In the genomic region with DNA sequence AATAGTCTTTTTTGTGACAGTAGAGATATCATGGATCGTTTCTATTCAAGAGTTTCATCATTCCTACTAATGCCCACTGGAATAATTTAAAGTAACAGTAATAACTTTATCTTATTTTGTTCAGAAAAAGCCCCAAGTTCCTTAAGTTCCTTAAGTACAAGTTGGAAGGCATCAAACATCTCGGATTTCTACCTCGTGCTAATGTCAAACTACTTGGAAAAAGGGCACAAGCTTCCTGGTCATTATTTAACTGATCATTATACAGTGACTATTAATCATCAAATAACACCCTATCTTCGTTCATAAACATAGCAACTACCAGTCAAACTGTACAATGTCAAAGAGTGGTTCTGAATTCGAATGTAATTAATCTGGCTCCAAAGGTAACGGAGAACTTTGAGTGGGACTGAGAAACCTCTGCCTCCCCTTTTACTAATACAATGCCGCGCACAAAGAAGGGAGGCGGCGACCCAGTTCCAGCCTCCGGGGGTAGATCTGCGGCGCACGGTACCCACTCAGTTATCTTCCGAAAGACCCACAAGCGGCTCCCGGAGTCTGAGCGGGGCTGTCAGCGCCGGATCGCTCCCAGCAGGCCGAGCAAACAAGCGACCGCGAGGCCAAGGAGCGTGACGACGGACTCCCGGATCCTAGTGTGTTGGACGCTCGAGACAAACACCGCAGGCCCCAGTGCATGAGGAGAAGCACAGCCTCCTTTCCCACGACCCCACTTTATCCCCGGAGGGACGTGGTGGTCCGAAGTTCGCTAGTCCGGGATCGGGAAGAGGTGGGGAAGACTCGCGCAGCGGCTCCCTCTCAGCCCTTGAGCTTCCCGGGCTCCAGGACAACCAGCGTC, we compare ENCODE assay signal across 8 cellular contexts. TPM values are rescaled to one million over a fixed set of nuclear protein-coding genes. Genes with fewer than 3 reads are reported as not detected.
DNase-seq lines count a peak whose midpoint lies in the region; ATAC-seq and TF ChIP-seq lines count a peak whose summit lies in the region.

No MANE protein-coding gene starts in this region.

- DNase-seq in RWPE1 (ENCODE audit: low spot score) (peak; percentile 38), left ventricle myocardium inferior (peak; percentile 38), psoas muscle (peak in 1 of 2 donors; percentile 73), uterus (no peak)
- peak; percentile 45 for DNase-seq in activated naive CD8-positive, alpha-beta T cell treated with anti-CD3 and anti-CD28 coated beads, Interleukin-2, amount 50 U/mL, for 24 hours

- peaks cover 45% of the 10 kb centered on the region for H3K4me1 Mint-ChIP-seq in activated naive CD8-positive, alpha-beta T cell treated with anti-CD3 and anti-CD28 coated beads, Interleukin-2, amount 50 U/mL, for 24 hours

- no peak for TF ChIP-seq POLR2A in uterus (IDR thresholded peaks at IDR 0.05)

- TF ChIP-seq CTCF in RWPE1 (conservative IDR thresholded peaks at IDR 0.05; ENCODE audit: low read depth) (no peak), left ventricle myocardium inferior (IDR thresholded peaks at IDR 0.05; ENCODE audit: borderline replicate concordance) (no peak), psoas muscle (IDR thresholded peaks at IDR 0.05) (no peak), uterus (IDR thresholded peaks at IDR 0.05) (no peak)

- H3K27ac ChIP-seq in BLaER1 (peak overlapping the region; percentile 83), RWPE1 (peak overlapping the region; percentile 75), left ventricle myocardium inferior (replicated peaks) (peak overlapping the region; percentile 90), psoas muscle (peak overlapping the region; percentile 87), uterus (peak overlapping the region; percentile 87 to 92)

- H3K4me2 ChIP-seq in BLaER1 = peak overlapping the region; percentile 80

- 0% methylated on average over 40 to 44 of the region's 44 CpGs for WGBS in psoas muscle, 3 donors

- H3K4me1 ChIP-seq in BLaER1 = peaks cover 28% of the 10 kb centered on the region
- peaks cover 61% of the 10 kb centered on the region for H3K4me1 ChIP-seq in left ventricle myocardium inferior
- peaks cover 31% of the 10 kb centered on the region for H3K4me1 ChIP-seq in psoas muscle
- H3K4me1 ChIP-seq in uterus = no peaks in the 10 kb centered on the region

- H3K36me3 Mint-ChIP-seq in activated naive CD8-positive, alpha-beta T cell treated with anti-CD3 and anti-CD28 coated beads, Interleukin-2, amount 50 U/mL, for 24 hours (ENCODE audit: low read depth) = no peaks in the 10 kb centered on the region

- CTCF ChIA-PET in RWPE1 (lab: Yijun Ruan, JAX) = interaction anchor here (1.1 kb wide), 1 partner anchor 36 kb away, joined by 3 read pairs; no protein-coding TSS in a partner anchor

- peak overlapping the region; percentile 87 for H3K9ac ChIP-seq in BLaER1

- peak overlapping the region; percentile 96 for H3K4me3 Mint-ChIP-seq in activated naive CD8-positive, alpha-beta T cell treated with anti-CD3 and anti-CD28 coated beads, Interleukin-2, amount 50 U/mL, for 24 hours

- no peaks in the 10 kb centered on the region for H3K27me3 ChIP-seq in BLaER1
- no peaks in the 10 kb centered on the region for H3K27me3 ChIP-seq in left ventricle myocardium inferior (ENCODE audit: low read depth)
- H3K27me3 ChIP-seq in psoas muscle (ENCODE audit: insufficient read depth in 3 of 3, low read length in 2 of 3) = no peaks in the 10 kb centered on the region
- H3K27me3 ChIP-seq in uterus = no peaks in the 10 kb centered on the region

- peak; percentile 34 for ATAC-seq in GM19395 (IDR thresholded peaks at IDR 0.05; ENCODE audit: unreplicated experiment)
- ATAC-seq in HG03521 (IDR thresholded peaks at IDR 0.05; ENCODE audit: unreplicated experiment) = peak; percentile 21
- peak; percentile 27 for ATAC-seq in activated naive CD8-positive, alpha-beta T cell treated with anti-CD3 and anti-CD28 coated beads, Interleukin-2, amount 50 U/mL, for 24 hours
- ATAC-seq in psoas muscle = peak; percentile 53 to 72 (median 56)

- peak overlapping the region; percentile 89 for H3K27ac Mint-ChIP-seq in activated naive CD8-positive, alpha-beta T cell treated with anti-CD3 and anti-CD28 coated beads, Interleukin-2, amount 50 U/mL, for 24 hours

- H4K20me1 ChIP-seq in BLaER1 = peaks cover 43% of the 10 kb centered on the region

- H3K9me3 Mint-ChIP-seq in activated naive CD8-positive, alpha-beta T cell treated with anti-CD3 and anti-CD28 coated beads, Interleukin-2, amount 50 U/mL, for 24 hours = no peaks in the 10 kb centered on the region

- H3K4me3 ChIP-seq in BLaER1 (peak overlapping the region; percentile 82), left ventricle myocardium inferior (peak overlapping the region; percentile 83), psoas muscle (peak overlapping the region; percentile 87), uterus (peak overlapping the region; percentile 63 to 95)

- no peaks in the 10 kb centered on the region for H3K27me3 Mint-ChIP-seq in activated naive CD8-positive, alpha-beta T cell treated with anti-CD3 and anti-CD28 coated beads, Interleukin-2, amount 50 U/mL, for 24 hours

- peaks cover 10% of the 10 kb centered on the region for H3K36me3 ChIP-seq in BLaER1
- H3K36me3 ChIP-seq in left ventricle myocardium inferior = no peaks in the 10 kb centered on the region
- H3K36me3 ChIP-seq in psoas muscle (ENCODE audit: insufficient read depth in 1 of 2, low read depth in 1 of 2) = no peaks in the 10 kb centered on the region
- H3K36me3 ChIP-seq in uterus = no peaks in the 10 kb centered on the region

- intact Hi-C loops in left ventricle myocardium inferior (cut with micrococcal nuclease) = no loop called here
- intact Hi-C loops in psoas muscle (cut with DNase I) = loop anchor here in 1 of 2 donors (2.0 to 10.0 kb wide), 3 partner anchors 56 to 581 kb away; partner anchors contain the start of genes FBXO30 and RAB32
- intact Hi-C loops in uterus (cut with DNase I; ENCODE audit: low total_unique reads) = no loop called here

- H3K9me3 ChIP-seq in BLaER1 (no peaks in the 10 kb centered on the region), left ventricle myocardium inferior (replicated peaks) (no peaks in the 10 kb centered on the region), psoas muscle (no peaks in the 10 kb centered on the region), uterus (no peaks in the 10 kb centered on the region)

- POLR2A ChIA-PET in RWPE1 (lab: Yijun Ruan, JAX; ENCODE audit: low non-redundant PET) = interaction anchor here (0.9 kb wide), 1 partner anchor 11 kb away, joined by 3 read pairs; no protein-coding TSS in a partner anchor

RNA-seq across cellular contexts. Expression of gene SHPRH, which starts 0.7 kb away (rescaled TPM):
- total RNA-seq in left ventricle myocardium inferior = 10.0 TPM
- total RNA-seq in psoas muscle = 10 to 100 TPM in 2 of 4 donors, 1 to 10 TPM in 2; 8.6 to 10.9 (median 9.9) TPM
- polyA plus RNA-seq in psoas muscle = 1 to 10 TPM; 2.2 to 3.8 (median 2.4) TPM
- total RNA-seq in uterus = 10 to 100 TPM; 29.4 to 76.5 (median 42.0) TPM

Comparison
In these comparisons a context has a peak if more than half of its experiments do, and no peak if none do; other contexts are left out.
1. DNase-seq: peak in RWPE1 (single experiment), activated naive CD8-positive, alpha-beta T cell treated with anti-CD3 and anti-CD28 coated beads, Interleukin-2, amount 50 U/mL, for 24 hours (single experiment) and left ventricle myocardium inferior (single experiment); none in uterus (0 of 2).
2. Peak in every context shown above with its lines, with median percentiles within 50 percentile points of each other: H3K27ac ChIP-seq, H3K4me3 ChIP-seq and ATAC-seq.